Comparison of ENCODE assay signal across 12 cellular contexts in genomic region chr3:48492461-48493202, GRCh38. TPM values are rescaled to one million over a fixed set of nuclear protein-coding genes. Genes with fewer than 3 reads are reported as not detected.
DNase-seq lines count a peak whose midpoint lies in the region; ATAC-seq and TF ChIP-seq lines count a peak whose summit lies in the region.
"Had no signal": no experiment of that assay in that cellular context is flagged by ENCODE, and none has a peak within 500 bp of the region (broad histone marks: within the 10 kb centered on the region; RNA-seq: fewer than 3 reads in every experiment).

No MANE protein-coding gene starts in this region.

- 91 to 98% methylated on average over 6 to 7 of the region's 7 CpGs for WGBS in endodermal cell (ENCODE audit: insufficient coverage in 1 of 2, insufficient read length in 1 of 2), 2 experiments
- WGBS in smooth muscle cell (ENCODE audit: low lambda C conversion rate), result 36% methylated on average over 7 of the region's 7 CpGs

- H3K79me2 ChIP-seq in OCI-LY7 (ENCODE audit: insufficient read depth, low read depth, low read length) (no peaks in the 10 kb centered on the region), smooth muscle cell (ENCODE audit: low read depth) (no peaks in the 10 kb centered on the region)

- no peak overlapping the region for H3K27ac ChIP-seq in HEK293 (ENCODE audit: extremely low read depth, low read depth, low read length)
- peak overlapping the region; percentile 52 for H3K27ac ChIP-seq in OCI-LY7 (ENCODE audit: low read depth, low read length, poor library complexity, severe bottlenecking)
- no peak overlapping the region for H3K27ac ChIP-seq in endodermal cell (ENCODE audit: low read depth, low read length)
- peak overlapping the region; percentile 4 for H3K27ac ChIP-seq in smooth muscle cell (ENCODE audit: low read depth)
- peak overlapping the region in 1 of 4 donors; percentile 25 for H3K27ac ChIP-seq in Peyer's patch
- H3K27ac ChIP-seq: SJSA1 had no signal

- no peak overlapping the region for H3K4me3 ChIP-seq in HEK293 (ENCODE audit: low read depth, low read length)
- peak overlapping the region; percentile 27 for H3K4me3 ChIP-seq in OCI-LY7 (ENCODE audit: low read depth, low read length, poor library complexity, severe bottlenecking)
- H3K4me3 ChIP-seq in endodermal cell (ENCODE audit: low read length), result no peak overlapping the region
- H3K4me3 ChIP-seq in smooth muscle cell, result no peak overlapping the region
- H3K4me3 ChIP-seq in Peyer's patch, result no peak overlapping the region
- H3K4me3 ChIP-seq: SJSA1 had no signal

- H3K9me3 ChIP-seq in HEK293 (ENCODE audit: control insufficient read depth, insufficient read depth, low read depth, low read length) (no peaks in the 10 kb centered on the region), OCI-LY7 (ENCODE audit: low read length) (no peaks in the 10 kb centered on the region), endodermal cell (ENCODE audit: control insufficient read depth, low read length) (no peaks in the 10 kb centered on the region), smooth muscle cell (replicated peaks; ENCODE audit: low read depth) (no peaks in the 10 kb centered on the region), Peyer's patch (no peaks in the 10 kb centered on the region)
- H3K9me3 ChIP-seq: SJSA1 had no signal

- H3K27me3 ChIP-seq in endodermal cell (ENCODE audit: control insufficient read depth, insufficient read depth, low read length, poor library complexity, severe bottlenecking) (no peaks in the 10 kb centered on the region), smooth muscle cell (ENCODE audit: low read depth) (no peaks in the 10 kb centered on the region), Peyer's patch (no peaks in the 10 kb centered on the region)
- H3K27me3 ChIP-seq: SJSA1 had no signal

- TF ChIP-seq CTCF in HEK293 (tag by site-specific recombination; IDR thresholded peaks at IDR 0.05), result no peak
- no peak for TF ChIP-seq CTCF in OCI-LY7 (conservative IDR thresholded peaks at IDR 0.05; ENCODE audit: low read length)
- no peak for TF ChIP-seq CTCF in endodermal cell (conservative IDR thresholded peaks at IDR 0.05)
- TF ChIP-seq CTCF in smooth muscle cell (IDR thresholded peaks at IDR 0.05; ENCODE audit: borderline replicate concordance, insufficient read depth, poor library complexity, severe bottlenecking), result no peak
- TF ChIP-seq CTCF in Peyer's patch (IDR thresholded peaks at IDR 0.05), result no peak

- H3K9me2 ChIP-seq in OCI-LY7 (ENCODE audit: insufficient read depth, low read length), result no peaks in the 10 kb centered on the region

- peaks cover 12% of the 10 kb centered on the region for H3K4me1 Mint-ChIP-seq in endodermal cell
- H3K4me1 Mint-ChIP-seq: nephron had no signal

- H3K9ac ChIP-seq in endodermal cell (ENCODE audit: extremely low read depth, low read length, poor library complexity, severe bottlenecking) (no peak overlapping the region), smooth muscle cell (ENCODE audit: low read depth) (no peak overlapping the region)

- H3K9me3 Mint-ChIP-seq in endodermal cell, result peaks cover 2% of the 10 kb centered on the region
- H3K9me3 Mint-ChIP-seq: nephron had no signal

- no TSS peak for BruUV-seq in OCI-LY7 (replicated peaks; lab: Mats Ljungman, UMichigan)

- H4K20me1 ChIP-seq in OCI-LY7 (ENCODE audit: insufficient read depth, low read length) (no peaks in the 10 kb centered on the region), smooth muscle cell (ENCODE audit: low read depth) (no peaks in the 10 kb centered on the region)

- peaks cover 47% of the 10 kb centered on the region for H3K36me3 Mint-ChIP-seq in endodermal cell (ENCODE audit: low read depth)

- H3K27me3 Mint-ChIP-seq in endodermal cell (ENCODE audit: insufficient read depth), result no peaks in the 10 kb centered on the region

- peak overlapping the region; percentile 55 for H3K4me2 ChIP-seq in OCI-LY7 (ENCODE audit: low read length)
- peak overlapping the region; percentile 57 for H3K4me2 ChIP-seq in smooth muscle cell

- no peaks in the 10 kb centered on the region for H3K36me3 ChIP-seq in HEK293 (ENCODE audit: control insufficient read depth in 2 of 2, insufficient read depth in 1 of 2, low read length in 2 of 2)
- no peaks in the 10 kb centered on the region for H3K36me3 ChIP-seq in OCI-LY7 (ENCODE audit: insufficient read depth, low read length)
- H3K36me3 ChIP-seq in endodermal cell (ENCODE audit: control insufficient read depth, insufficient read depth, low read length), result peaks cover 21% of the 10 kb centered on the region
- H3K36me3 ChIP-seq in smooth muscle cell (ENCODE audit: low read depth), result no peaks in the 10 kb centered on the region
- no peaks in the 10 kb centered on the region for H3K36me3 ChIP-seq in Peyer's patch
- H3K36me3 ChIP-seq: SJSA1 had no signal

- DNase-seq in OCI-LY7 (ENCODE audit: low spot score), result peak; percentile 77
- DNase-seq in endodermal cell, result peak; percentile 29
- DNase-seq in smooth muscle cell (lab: John Stamatoyannopoulos, UW; ENCODE audit: unreplicated experiment), result no peak
- DNase-seq in Peyer's patch, result no peak
- DNase-seq in activated CD8-positive, alpha-beta memory T cell treated with anti-CD3 and anti-CD28 coated beads, Interleukin-2, amount 50 U/mL, for 4 hours, result no peak
- no peak for DNase-seq in NCI-H187 (lab: John Stamatoyannopoulos, UW)
- DNase-seq: activated CD4-positive, alpha-beta T cell treated with anti-CD3 and anti-CD28 coated beads, Interleukin-2, amount 50 U/mL, for 48 hours; stimulated activated naive CD4-positive, alpha-beta T cell had no signal

- H3K27ac Mint-ChIP-seq in endodermal cell, result no peak overlapping the region

- H2AFZ ChIP-seq in OCI-LY7 (ENCODE audit: low read length) (peak overlapping the region; percentile 98), smooth muscle cell (ENCODE audit: low read depth) (no peak overlapping the region)

- TF ChIP-seq POLR2A in Peyer's patch (IDR thresholded peaks at IDR 0.05), result no peak

- intact Hi-C loops in OCI-LY7 (cut with micrococcal nuclease; ENCODE audit: unreplicated experiment), result loop anchor here (1.0 kb wide), 1 partner anchor 19 kb away; no protein-coding TSS in a partner anchor

- ATAC-seq in GM21529 (IDR thresholded peaks at IDR 0.05; ENCODE audit: unreplicated experiment), result no peak

- no peaks in the 10 kb centered on the region for H3K4me1 ChIP-seq in HEK293 (ENCODE audit: control insufficient read depth, insufficient read depth, low read length)
- H3K4me1 ChIP-seq in OCI-LY7 (ENCODE audit: insufficient read depth, low read length, poor library complexity, severe bottlenecking), result peaks cover 16% of the 10 kb centered on the region
- no peaks in the 10 kb centered on the region for H3K4me1 ChIP-seq in endodermal cell (ENCODE audit: control insufficient read depth, insufficient read depth, low read length)
- H3K4me1 ChIP-seq in smooth muscle cell (ENCODE audit: low read depth), result no peaks in the 10 kb centered on the region
- H3K4me1 ChIP-seq in Peyer's patch, result no peaks in the 10 kb centered on the region
- H3K4me1 ChIP-seq: SJSA1 had no signal

- H3K4me3 Mint-ChIP-seq in endodermal cell, result no peak overlapping the region
- H3K4me3 Mint-ChIP-seq: nephron had no signal

- POLR2A ChIA-PET in HEK293 (lab: Yijun Ruan, JAX) (no interaction called here), OCI-LY7 (lab: Charles Lee) (interaction anchor here (0.6 to 1.0 kb wide), 2 partner anchors 10 to 20 kb away, joined by 3 read pairs; no protein-coding TSS in a partner anchor)

- CTCF ChIA-PET in HEK293 (lab: Yijun Ruan, JAX) (no interaction called here), OCI-LY7 (lab: Charles Lee; ENCODE audit: unreplicated experiment) (no interaction called here)

- no peaks in the 10 kb centered on the region for H3F3A ChIP-seq in smooth muscle cell (ENCODE audit: low read depth)

TF ChIP-seq in HEK293, 187 proteins besides CTCF, POLR2A, EP300 and RAD21 (continues in another document):
- no peak for TF ChIP-seq PRDM1 (tag by site-specific recombination; IDR thresholded peaks at IDR 0.05)

RNA-seq across cellular contexts. Expression of gene SHISA5, which starts 11.3 kb away (rescaled TPM):
- total RNA-seq in OCI-LY7 (2014; rRNA removed; shearing (Covaris generic)), result 80.5 and 102 TPM in 2 replicates
- total RNA-seq in OCI-LY7 (2022) (97.1 and 97.3 TPM in 2 replicates), endodermal cell (100 to 1,000 TPM; 192 to 193 TPM), smooth muscle cell (111 and 124 TPM in 2 replicates), Peyer's patch (100 to 1,000 TPM in 3 of 4 donors, 10 to 100 TPM in 1; 60.2 to 149 (median 110) TPM)
- polyA plus RNA-seq in endodermal cell (2013, experiment 1 of 2), result 132 TPM
- polyA plus RNA-seq in endodermal cell (2013, experiment 2 of 2), result 117 TPM
- 297 and 333 TPM in 2 replicates for polyA plus RNA-seq in smooth muscle cell

RNA-seq across cellular contexts. Expression of gene ATRIP, which starts 46.1 kb away (rescaled TPM):
- total RNA-seq in OCI-LY7 (2014; rRNA removed; shearing (Covaris generic)), result 16.3 and 16.8 TPM in 2 replicates
- 20.3 and 24.5 TPM in 2 replicates for total RNA-seq in OCI-LY7 (2022)
- 10 to 100 TPM; 11.7 to 16.1 TPM for total RNA-seq in endodermal cell
- polyA plus RNA-seq in endodermal cell (2013, experiment 1 of 2), result 11.6 TPM
- polyA plus RNA-seq in endodermal cell (2013, experiment 2 of 2), result 15.2 TPM
- total RNA-seq in smooth muscle cell, result 4.0 and 5.5 TPM in 2 replicates
- 5.7 and 7.3 TPM in 2 replicates for polyA plus RNA-seq in smooth muscle cell
- total RNA-seq in Peyer's patch, result 10 to 100 TPM in 1 of 4 donors, 1 to 10 TPM in 3; 2.6 to 13.2 (median 6.0) TPM

RNA-seq across cellular contexts. Expression of gene TMA7, which starts 52.6 kb away (rescaled TPM):
- total RNA-seq in OCI-LY7 (2014; rRNA removed; shearing (Covaris generic)), result 313 and 486 TPM in 2 replicates
- 226 and 250 TPM in 2 replicates for total RNA-seq in OCI-LY7 (2022)
- 100 to 1,000 TPM; 290 to 326 TPM for total RNA-seq in endodermal cell
- 420 TPM for polyA plus RNA-seq in endodermal cell (2013, experiment 1 of 2)
- 414 TPM for polyA plus RNA-seq in endodermal cell (2013, experiment 2 of 2)
- total RNA-seq in smooth muscle cell, result 310 and 343 TPM in 2 replicates
- polyA plus RNA-seq in smooth muscle cell, result 491 and 511 TPM in 2 replicates
- total RNA-seq in Peyer's patch, result 100 to 1,000 TPM; 142 to 246 (median 153) TPM

RNA-seq across cellular contexts. Expression of gene CCDC51, which starts 52.7 kb away (rescaled TPM):
- total RNA-seq in OCI-LY7 (2014; rRNA removed; shearing (Covaris generic)), result 22.0 and 23.0 TPM in 2 replicates
- total RNA-seq in OCI-LY7 (2022) (21.2 and 24.9 TPM in 2 replicates), endodermal cell (10 to 100 TPM; 14.5 to 14.6 TPM), smooth muscle cell (9.0 and 20.7 TPM in 2 replicates), Peyer's patch (10 to 100 TPM in 1 of 4 donors, 1 to 10 TPM in 3; 7.4 to 13.1 (median 9.1) TPM)
- 15.2 TPM for polyA plus RNA-seq in endodermal cell (2013, experiment 1 of 2)
- polyA plus RNA-seq in endodermal cell (2013, experiment 2 of 2), result 14.4 TPM
- 17.8 and 18.3 TPM in 2 replicates for polyA plus RNA-seq in smooth muscle cell

Comparison
In these comparisons a context has a peak if more than half of its experiments do, and no peak if none do; other contexts are left out.
1. H3K27ac ChIP-seq: peak in OCI-LY7 (single experiment) and smooth muscle cell (single experiment); none in HEK293 (single experiment) and endodermal cell (single experiment).
2. DNase-seq: peak in OCI-LY7 (single experiment) and endodermal cell (single experiment); none in smooth muscle cell (single experiment), Peyer's patch (0 of 3), activated CD8-positive, alpha-beta memory T cell treated with anti-CD3 and anti-CD28 coated beads, Interleukin-2, amount 50 U/mL, for 4 hours (single experiment) and NCI-H187 (0 of 2).